Comparison of ENCODE assay signal across 1 cellular context in genomic region chr2:70161069-70161534, GRCh38.
A peak's percentile ranks its signal among the peaks of the same experiment; 100 is the strongest.
TF ChIP-seq lines count a peak whose summit lies in the region.

No MANE protein-coding gene starts in this region.

TF ChIP-seq in GM12878, 131 proteins besides CTCF, POLR2A, EP300 and RAD21 (continued from another document and continues in another):
- TF ChIP-seq, protein P1, sequence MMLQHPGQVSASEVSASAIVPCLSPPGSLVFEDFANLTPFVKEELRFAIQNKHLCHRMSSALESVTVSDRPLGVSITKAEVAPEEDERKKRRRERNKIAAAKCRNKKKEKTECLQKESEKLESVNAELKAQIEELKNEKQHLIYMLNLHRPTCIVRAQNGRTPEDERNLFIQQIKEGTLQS (IDR thresholded peaks at IDR 0.05; ENCODE audit: borderline replicate concordance, extremely low read depth, low read depth, low read length), result no peak
- peak; percentile 73 for TF ChIP-seq ATF7 (IDR thresholded peaks at IDR 0.05; ENCODE audit: low read depth)
- no peak for TF ChIP-seq TARDBP (IDR thresholded peaks at IDR 0.05; ENCODE audit: borderline replicate concordance)
- TF ChIP-seq SREBF1 (IDR thresholded peaks at IDR 0.05; ENCODE audit: low read length), result no peak
- no peak for TF ChIP-seq RB1 (IDR thresholded peaks at IDR 0.05; ENCODE audit: borderline replicate concordance)
- TF ChIP-seq, protein P2, sequence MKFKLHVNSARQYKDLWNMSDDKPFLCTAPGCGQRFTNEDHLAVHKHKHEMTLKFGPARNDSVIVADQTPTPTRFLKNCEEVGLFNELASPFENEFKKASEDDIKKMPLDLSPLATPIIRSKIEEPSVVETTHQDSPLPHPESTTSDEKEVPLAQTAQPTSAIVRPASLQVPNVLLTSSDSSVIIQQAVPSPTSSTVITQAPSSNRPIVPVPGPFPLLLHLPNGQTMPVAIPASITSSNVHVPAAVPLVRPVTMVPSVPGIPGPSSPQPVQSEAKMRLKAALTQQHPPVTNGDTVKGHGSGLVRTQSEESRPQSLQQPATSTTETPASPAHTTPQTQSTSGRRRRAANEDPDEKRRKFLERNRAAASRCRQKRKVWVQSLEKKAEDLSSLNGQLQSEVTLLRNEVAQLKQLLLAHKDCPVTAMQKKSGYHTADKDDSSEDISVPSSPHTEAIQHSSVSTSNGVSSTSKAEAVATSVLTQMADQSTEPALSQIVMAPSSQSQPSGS (IDR thresholded peaks at IDR 0.05; ENCODE audit: low read length), result peak; percentile 94
- TF ChIP-seq KLF5 (IDR thresholded peaks at IDR 0.05; ENCODE audit: partially characterized antibody), result no peak
- no peak for TF ChIP-seq EGR1 (IDR thresholded peaks at IDR 0.05; ENCODE audit: borderline replicate concordance in 1 of 2, low read depth in 2 of 2, low read length in 2 of 2)
- peak; percentile 79 for TF ChIP-seq GATAD2B (conservative IDR thresholded peaks at IDR 0.05; ENCODE audit: low read depth)
- 0 out of 4 replicates have a peak, but pooled peaks of 1 of the 2 experiments have one; percentile 14 for TF ChIP-seq ETV6 (conservative IDR thresholded peaks at IDR 0.05 in 1 of 2, IDR thresholded peaks at IDR 0.05 in 1 of 2; ENCODE audit: borderline replicate concordance in 1 of 2, low read depth in 1 of 2)
- TF ChIP-seq WRNIP1 (IDR thresholded peaks at IDR 0.05; ENCODE audit: borderline replicate concordance, low read depth, low read length), result no peak
- TF ChIP-seq NFXL1 (IDR thresholded peaks at IDR 0.05; ENCODE audit: borderline replicate concordance), result no peak
- TF ChIP-seq POLR2AphosphoS5 (IDR thresholded peaks at IDR 0.05; ENCODE audit: low read length), result peak; percentile 76
- TF ChIP-seq TCF12 (IDR thresholded peaks at IDR 0.05; ENCODE audit: low read depth, low read length), result peak; percentile 96
- TF ChIP-seq MTA2 (IDR thresholded peaks at IDR 0.05; ENCODE audit: low read depth), result peak; percentile 90
- TF ChIP-seq EED (IDR thresholded peaks at IDR 0.05; ENCODE audit: low read depth), result peak; percentile 92
- TF ChIP-seq ZNF274 (IDR thresholded peaks at IDR 0.05; ENCODE audit: insufficient read depth, insufficient read length), result no peak
- no peak for TF ChIP-seq KAT2A (conservative IDR thresholded peaks at IDR 0.05; ENCODE audit: control insufficient read depth, low read depth, low read length)
- TF ChIP-seq MXI1 (IDR thresholded peaks at IDR 0.05; ENCODE audit: low read depth, low read length), result no peak
- peak; percentile 95 for TF ChIP-seq BCL11A (IDR thresholded peaks at IDR 0.05; ENCODE audit: low read depth, low read length)
- no peak for TF ChIP-seq ZNF217 (IDR thresholded peaks at IDR 0.05)
- TF ChIP-seq ZBED1 (IDR thresholded peaks at IDR 0.05; ENCODE audit: borderline replicate concordance), result peak; percentile 62; the same call in 1 of the 2 replicates
- TF ChIP-seq JUND (IDR thresholded peaks at IDR 0.05; ENCODE audit: low read depth, low read length), result no peak
- TF ChIP-seq, protein P3, sequence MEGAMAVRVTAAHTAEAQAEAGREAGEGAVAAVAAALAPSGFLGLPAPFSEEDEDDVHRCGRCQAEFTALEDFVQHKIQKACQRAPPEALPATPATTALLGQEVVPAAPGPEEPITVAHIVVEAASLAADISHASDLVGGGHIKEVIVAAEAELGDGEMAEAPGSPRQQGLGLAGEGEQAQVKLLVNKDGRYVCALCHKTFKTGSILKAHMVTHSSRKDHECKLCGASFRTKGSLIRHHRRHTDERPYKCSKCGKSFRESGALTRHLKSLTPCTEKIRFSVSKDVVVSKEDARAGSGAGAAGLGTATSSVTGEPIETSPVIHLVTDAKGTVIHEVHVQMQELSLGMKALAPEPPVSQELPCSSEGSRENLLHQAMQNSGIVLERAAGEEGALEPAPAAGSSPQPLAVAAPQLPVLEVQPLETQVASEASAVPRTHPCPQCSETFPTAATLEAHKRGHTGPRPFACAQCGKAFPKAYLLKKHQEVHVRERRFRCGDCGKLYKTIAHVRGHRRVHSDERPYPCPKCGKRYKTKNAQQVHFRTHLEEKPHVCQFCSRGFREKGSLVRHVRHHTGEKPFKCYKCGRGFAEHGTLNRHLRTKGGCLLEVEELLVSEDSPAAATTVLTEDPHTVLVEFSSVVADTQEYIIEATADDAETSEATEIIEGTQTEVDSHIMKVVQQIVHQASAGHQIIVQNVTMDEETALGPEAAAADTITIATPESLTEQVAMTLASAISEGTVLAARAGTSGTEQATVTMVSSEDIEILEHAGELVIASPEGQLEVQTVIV (IDR thresholded peaks at IDR 0.05; ENCODE audit: borderline replicate concordance, partially characterized antibody), result no peak
- no peak for TF ChIP-seq RAD51 (IDR thresholded peaks at IDR 0.05)
- TF ChIP-seq SMAD1 (IDR thresholded peaks at IDR 0.05; ENCODE audit: low read depth, partially characterized antibody), result peak; percentile 97
- TF ChIP-seq, protein P4, sequence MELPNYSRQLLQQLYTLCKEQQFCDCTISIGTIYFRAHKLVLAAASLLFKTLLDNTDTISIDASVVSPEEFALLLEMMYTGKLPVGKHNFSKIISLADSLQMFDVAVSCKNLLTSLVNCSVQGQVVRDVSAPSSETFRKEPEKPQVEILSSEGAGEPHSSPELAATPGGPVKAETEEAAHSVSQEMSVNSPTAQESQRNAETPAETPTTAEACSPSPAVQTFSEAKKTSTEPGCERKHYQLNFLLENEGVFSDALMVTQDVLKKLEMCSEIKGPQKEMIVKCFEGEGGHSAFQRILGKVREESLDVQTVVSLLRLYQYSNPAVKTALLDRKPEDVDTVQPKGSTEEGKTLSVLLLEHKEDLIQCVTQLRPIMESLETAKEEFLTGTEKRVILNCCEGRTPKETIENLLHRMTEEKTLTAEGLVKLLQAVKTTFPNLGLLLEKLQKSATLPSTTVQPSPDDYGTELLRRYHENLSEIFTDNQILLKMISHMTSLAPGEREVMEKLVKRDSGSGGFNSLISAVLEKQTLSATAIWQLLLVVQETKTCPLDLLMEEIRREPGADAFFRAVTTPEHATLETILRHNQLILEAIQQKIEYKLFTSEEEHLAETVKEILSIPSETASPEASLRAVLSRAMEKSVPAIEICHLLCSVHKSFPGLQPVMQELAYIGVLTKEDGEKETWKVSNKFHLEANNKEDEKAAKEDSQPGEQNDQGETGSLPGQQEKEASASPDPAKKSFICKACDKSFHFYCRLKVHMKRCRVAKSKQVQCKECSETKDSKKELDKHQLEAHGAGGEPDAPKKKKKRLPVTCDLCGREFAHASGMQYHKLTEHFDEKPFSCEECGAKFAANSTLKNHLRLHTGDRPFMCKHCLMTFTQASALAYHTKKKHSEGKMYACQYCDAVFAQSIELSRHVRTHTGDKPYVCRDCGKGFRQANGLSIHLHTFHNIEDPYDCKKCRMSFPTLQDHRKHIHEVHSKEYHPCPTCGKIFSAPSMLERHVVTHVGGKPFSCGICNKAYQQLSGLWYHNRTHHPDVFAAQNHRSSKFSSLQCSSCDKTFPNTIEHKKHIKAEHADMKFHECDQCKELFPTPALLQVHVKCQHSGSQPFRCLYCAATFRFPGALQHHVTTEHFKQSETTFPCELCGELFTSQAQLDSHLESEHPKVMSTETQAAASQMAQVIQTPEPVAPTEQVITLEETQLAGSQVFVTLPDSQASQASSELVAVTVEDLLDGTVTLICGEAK (IDR thresholded peaks at IDR 0.05; ENCODE audit: borderline replicate concordance), result no peak
- TF ChIP-seq IRF4 (IDR thresholded peaks at IDR 0.05; ENCODE audit: low read depth, low read length), result peak; percentile 87
- no peak for TF ChIP-seq NFYA (IDR thresholded peaks at IDR 0.05; ENCODE audit: borderline replicate concordance, low read depth, low read length)
- no peak for TF ChIP-seq BCLAF1 (IDR thresholded peaks at IDR 0.05)
- TF ChIP-seq CEBPZ (IDR thresholded peaks at IDR 0.05; ENCODE audit: low read depth, low read length), result no peak
- no peak for TF ChIP-seq ZZZ3 (IDR thresholded peaks at IDR 0.05; ENCODE audit: control insufficient read depth, insufficient read length, low read depth)
- TF ChIP-seq MLLT1 (IDR thresholded peaks at IDR 0.05), result no peak
- TF ChIP-seq, protein P5, sequence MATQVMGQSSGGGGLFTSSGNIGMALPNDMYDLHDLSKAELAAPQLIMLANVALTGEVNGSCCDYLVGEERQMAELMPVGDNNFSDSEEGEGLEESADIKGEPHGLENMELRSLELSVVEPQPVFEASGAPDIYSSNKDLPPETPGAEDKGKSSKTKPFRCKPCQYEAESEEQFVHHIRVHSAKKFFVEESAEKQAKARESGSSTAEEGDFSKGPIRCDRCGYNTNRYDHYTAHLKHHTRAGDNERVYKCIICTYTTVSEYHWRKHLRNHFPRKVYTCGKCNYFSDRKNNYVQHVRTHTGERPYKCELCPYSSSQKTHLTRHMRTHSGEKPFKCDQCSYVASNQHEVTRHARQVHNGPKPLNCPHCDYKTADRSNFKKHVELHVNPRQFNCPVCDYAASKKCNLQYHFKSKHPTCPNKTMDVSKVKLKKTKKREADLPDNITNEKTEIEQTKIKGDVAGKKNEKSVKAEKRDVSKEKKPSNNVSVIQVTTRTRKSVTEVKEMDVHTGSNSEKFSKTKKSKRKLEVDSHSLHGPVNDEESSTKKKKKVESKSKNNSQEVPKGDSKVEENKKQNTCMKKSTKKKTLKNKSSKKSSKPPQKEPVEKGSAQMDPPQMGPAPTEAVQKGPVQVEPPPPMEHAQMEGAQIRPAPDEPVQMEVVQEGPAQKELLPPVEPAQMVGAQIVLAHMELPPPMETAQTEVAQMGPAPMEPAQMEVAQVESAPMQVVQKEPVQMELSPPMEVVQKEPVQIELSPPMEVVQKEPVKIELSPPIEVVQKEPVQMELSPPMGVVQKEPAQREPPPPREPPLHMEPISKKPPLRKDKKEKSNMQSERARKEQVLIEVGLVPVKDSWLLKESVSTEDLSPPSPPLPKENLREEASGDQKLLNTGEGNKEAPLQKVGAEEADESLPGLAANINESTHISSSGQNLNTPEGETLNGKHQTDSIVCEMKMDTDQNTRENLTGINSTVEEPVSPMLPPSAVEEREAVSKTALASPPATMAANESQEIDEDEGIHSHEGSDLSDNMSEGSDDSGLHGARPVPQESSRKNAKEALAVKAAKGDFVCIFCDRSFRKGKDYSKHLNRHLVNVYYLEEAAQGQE (IDR thresholded peaks at IDR 0.05; ENCODE audit: low read depth, low read length), result no peak
- peak; percentile 95 for TF ChIP-seq NR2F1 (conservative IDR thresholded peaks at IDR 0.05)
- TF ChIP-seq TCF7 (IDR thresholded peaks at IDR 0.05; ENCODE audit: borderline replicate concordance), result no peak
- TF ChIP-seq TAF1 (IDR thresholded peaks at IDR 0.05; ENCODE audit: borderline replicate concordance, low read depth, low read length), result peak; percentile 83
